24 cellular contexts compared by ENCODE assay signal in the genomic region with DNA sequence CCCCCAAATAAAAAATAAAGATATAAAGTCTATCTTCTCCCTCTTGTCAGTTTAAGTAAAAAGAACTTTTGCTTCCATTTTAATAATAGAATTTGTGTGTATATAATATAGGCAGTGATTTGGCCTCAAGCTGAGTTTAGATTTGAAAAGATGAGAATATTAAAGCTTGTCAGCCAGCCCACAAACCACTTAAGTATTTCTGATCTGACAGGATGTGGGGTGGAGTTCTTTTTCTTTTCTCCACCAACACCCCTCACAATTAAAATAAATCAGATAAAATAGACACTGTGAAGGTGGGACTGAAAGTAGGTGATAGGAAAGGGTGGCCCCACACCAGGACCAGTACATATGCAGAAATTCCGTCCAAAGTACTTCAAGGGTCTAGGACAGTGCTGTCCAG.
A peak's percentile ranks its signal among the peaks of the same experiment; 100 is the strongest.
DNase-seq lines count a peak whose midpoint lies in the region; ATAC-seq and TF ChIP-seq lines count a peak whose summit lies in the region.
"Had no signal": no experiment of that assay in that cellular context is flagged by ENCODE, and none has a peak within 500 bp of the region (broad histone marks: within the 10 kb centered on the region; RNA-seq: fewer than 3 reads in every experiment).

No MANE protein-coding gene starts in this region.

- no peak overlapping the region for H3K4me3 ChIP-seq in GM12865 (ENCODE audit: low read depth, low read length)
- H3K4me3 ChIP-seq: A549 had no signal

- no peak for DNase-seq in activated naive CD8-positive, alpha-beta T cell treated with anti-CD3 and anti-CD28 coated beads, Interleukin-2, amount 10 ng/mL, durations not matched to agents 7 days and 5 days
- DNase-seq in activated naive CD8-positive, alpha-beta T cell treated with anti-CD3 and anti-CD28 coated beads for 36 hours = no peak
- DNase-seq in GM12865 (ENCODE audit: low read depth) = peak; percentile 14
- peak; percentile 37 for DNase-seq in central memory CD4-positive, alpha-beta T cell
- DNase-seq in OCI-M2 (lab: John Stamatoyannopoulos, UW; ENCODE audit: unreplicated experiment) = no peak
- DNase-seq in iPS-NIHi11 (ENCODE audit: low spot score) = no peak
- no peak for DNase-seq in DMS 273 (lab: John Stamatoyannopoulos, UW; ENCODE audit: unreplicated experiment)
- DNase-seq: C1 segment of cervical spinal cord, Caco-2, DMS153, GF-D8, GOT3, KG1, NCI-H1105 treated with DMSO at 0.1 percent for 48 hours, NCI-H187, NCI-H226, NCI-H524, NCI-H82, PC-3, RPMI8226, SHP77 treated with DMSO at 0.1 percent for 48 hours, SK-N-SH had no signal

- H3K4me1 Mint-ChIP-seq in activated naive CD8-positive, alpha-beta T cell treated with anti-CD3 and anti-CD28 coated beads, Interleukin-2, amount 10 ng/mL, durations not matched to agents 7 days and 5 days = peaks cover 32% of the 10 kb centered on the region
- H3K4me1 Mint-ChIP-seq in activated naive CD8-positive, alpha-beta T cell treated with anti-CD3 and anti-CD28 coated beads for 36 hours = peaks cover 16% of the 10 kb centered on the region

- H3K9me3 Mint-ChIP-seq in activated naive CD8-positive, alpha-beta T cell treated with anti-CD3 and anti-CD28 coated beads, Interleukin-2, amount 10 ng/mL, durations not matched to agents 7 days and 5 days = peaks cover 10% of the 10 kb centered on the region
- H3K9me3 Mint-ChIP-seq in activated naive CD8-positive, alpha-beta T cell treated with anti-CD3 and anti-CD28 coated beads for 36 hours = peaks cover 6% of the 10 kb centered on the region

- ATAC-seq in activated naive CD8-positive, alpha-beta T cell treated with anti-CD3 and anti-CD28 coated beads, Interleukin-2, amount 10 ng/mL, durations not matched to agents 7 days and 5 days (ENCODE audit: low read depth) = peak; percentile 53
- ATAC-seq: A549, HepG2, PC-3 had no signal

- peaks cover 11% of the 10 kb centered on the region for H3K27me3 Mint-ChIP-seq in activated naive CD8-positive, alpha-beta T cell treated with anti-CD3 and anti-CD28 coated beads, Interleukin-2, amount 10 ng/mL, durations not matched to agents 7 days and 5 days
- H3K27me3 Mint-ChIP-seq in activated naive CD8-positive, alpha-beta T cell treated with anti-CD3 and anti-CD28 coated beads for 36 hours = no peaks in the 10 kb centered on the region

- POLR2A ChIA-PET in activated naive CD8-positive, alpha-beta T cell treated with anti-CD3 and anti-CD28 coated beads, Interleukin-2, amount 10 ng/mL, durations not matched to agents 7 days and 5 days (lab: Charles Lee) = interaction anchor here (1.5 kb wide), 1 partner anchor 34 kb away, joined by 3 read pairs; no protein-coding TSS in a partner anchor

- H3K4me3 Mint-ChIP-seq in activated naive CD8-positive, alpha-beta T cell treated with anti-CD3 and anti-CD28 coated beads, Interleukin-2, amount 10 ng/mL, durations not matched to agents 7 days and 5 days = peak overlapping the region; percentile 34
- H3K4me3 Mint-ChIP-seq in activated naive CD8-positive, alpha-beta T cell treated with anti-CD3 and anti-CD28 coated beads for 36 hours = no peak overlapping the region

- H3K36me3 Mint-ChIP-seq in activated naive CD8-positive, alpha-beta T cell treated with anti-CD3 and anti-CD28 coated beads, Interleukin-2, amount 10 ng/mL, durations not matched to agents 7 days and 5 days = peaks cover 8% of the 10 kb centered on the region
- H3K36me3 Mint-ChIP-seq in activated naive CD8-positive, alpha-beta T cell treated with anti-CD3 and anti-CD28 coated beads for 36 hours = no peaks in the 10 kb centered on the region

- no peak overlapping the region for H3K27ac Mint-ChIP-seq in activated naive CD8-positive, alpha-beta T cell treated with anti-CD3 and anti-CD28 coated beads, Interleukin-2, amount 10 ng/mL, durations not matched to agents 7 days and 5 days
- H3K27ac Mint-ChIP-seq in activated naive CD8-positive, alpha-beta T cell treated with anti-CD3 and anti-CD28 coated beads for 36 hours = no peak overlapping the region

- TF ChIP-seq CTCF in GM12865 (IDR thresholded peaks at IDR 0.05; ENCODE audit: insufficient read depth, low read depth, low read length, missing control alignments) = no peak

Comparison
In these comparisons a context has a peak if more than half of its experiments do, and no peak if none do; other contexts are left out.
1. DNase-seq: peak in GM12865 (single experiment) and central memory CD4-positive, alpha-beta T cell (single experiment); none in activated naive CD8-positive, alpha-beta T cell treated with anti-CD3 and anti-CD28 coated beads, Interleukin-2, amount 10 ng/mL, durations not matched to agents 7 days and 5 days (single experiment), activated naive CD8-positive, alpha-beta T cell treated with anti-CD3 and anti-CD28 coated beads for 36 hours (single experiment), OCI-M2 (single experiment), iPS-NIHi11 (single experiment) and DMS 273 (single experiment).